ENCODE assay signal across 19 cellular contexts in genomic region chr4:8143392-8144140, GRCh38. TPM values are rescaled to one million over a fixed set of nuclear protein-coding genes. Genes with fewer than 3 reads are reported as not detected.
DNase-seq lines count a peak whose midpoint lies in the region; ATAC-seq, FAIRE-seq and TF ChIP-seq lines count a peak whose summit lies in the region.
"Had no signal": no experiment of that assay in that cellular context is flagged by ENCODE, and none has a peak within 500 bp of the region (broad histone marks: within the 10 kb centered on the region; RNA-seq: fewer than 3 reads in every experiment).

No MANE protein-coding gene starts in this region.

- H3K36me3 ChIP-seq in HepG2 (replicated peaks in 1 of 2; ENCODE audit: control insufficient read depth in 1 of 2, insufficient read depth in 2 of 2, low read length in 2 of 2): no peaks in the 10 kb centered on the region
- H3K36me3 ChIP-seq in right lobe of liver: no peaks in the 10 kb centered on the region
- H3K36me3 ChIP-seq in neural progenitor cell: no peaks in the 10 kb centered on the region
- H3K36me3 ChIP-seq: BLaER1, Peyer's patch had no signal

- H3K27ac Mint-ChIP-seq in neural progenitor cell: peak overlapping the region; percentile 63
- H3K27ac Mint-ChIP-seq in stimulated activated memory B cell treated with anti-CD40 and anti-IgM and Interleukin-4, amounts not matched to agents 10 μg/mL and 1 μg/mL and 100 μg/mL, for 72 hours: no peak overlapping the region
- H3K27ac Mint-ChIP-seq: CD4-positive, alpha-beta memory T cell had no signal

- TF ChIP-seq EP300 in HepG2 (IDR thresholded peaks at IDR 0.05; ENCODE audit: low read depth in 2 of 2, low read length in 2 of 2) (no peak), HepG2 (CRISPR knock-in tag; IDR thresholded peaks at IDR 0.05; ENCODE audit: borderline replicate concordance) (no peak)

- H2AFZ ChIP-seq in HepG2 (ENCODE audit: low read length): no peak overlapping the region
- no peak overlapping the region for H2AFZ ChIP-seq in neural progenitor cell (replicated peaks)

- FAIRE-seq in HepG2 (lab: Jason Lieb, UNC): no peak
- FAIRE-seq: GM12891, GM18507 had no signal

- no peaks in the 10 kb centered on the region for H3F3A ChIP-seq in neural progenitor cell (ENCODE audit: low read depth)

- TF ChIP-seq RAD21 in HepG2 (CRISPR knock-in tag; IDR thresholded peaks at IDR 0.05): no peak

- no TSS peak for BruUV-seq in HepG2 (replicated peaks; lab: Mats Ljungman, UMichigan)

- H3K4me2 ChIP-seq in HepG2 (ENCODE audit: low read depth, low read length) (no peak overlapping the region), neural progenitor cell (peak overlapping the region; percentile 47)
- H3K4me2 ChIP-seq: BLaER1 had no signal

- H3K9me3 ChIP-seq in HepG2 (ENCODE audit: low read length) (no peaks in the 10 kb centered on the region), right lobe of liver (no peaks in the 10 kb centered on the region), neural progenitor cell (ENCODE audit: low read depth) (no peaks in the 10 kb centered on the region)
- H3K9me3 ChIP-seq: Peyer's patch had no signal

- POLR2A ChIA-PET in HepG2 (lab: Yijun Ruan, JAX): no interaction called here

- CTCF ChIA-PET in HepG2 (lab: Yijun Ruan, JAX; ENCODE audit: low intra/inter-chr PET ratio, low total read pairs): no interaction called here

- H3K9me3 Mint-ChIP-seq in neural progenitor cell: peaks cover 4% of the 10 kb centered on the region
- peaks cover 6% of the 10 kb centered on the region for H3K9me3 Mint-ChIP-seq in stimulated activated memory B cell treated with anti-CD40 and anti-IgM and Interleukin-4, amounts not matched to agents 10 μg/mL and 1 μg/mL and 100 μg/mL, for 72 hours

- in situ Hi-C loops in HepG2 (cut with HindIII; ENCODE audit: extremely low pct_ligation_motif_present, low pct_unique_long_range_greater_than_20kb): no loop called here

- DNase-seq in HepG2 (ENCODE audit: low spot score) (no peak), right lobe of liver (no peak), left ventricle myocardium superior (no peak), neural progenitor cell (ENCODE audit: low spot score) (no peak), KG1 (lab: John Stamatoyannopoulos, UW) (no peak), SK-N-DZ (ENCODE audit: low spot score) (no peak)
- DNase-seq: CD4-positive, alpha-beta memory T cell; DMS53; KBM-7; NCI-H1105 treated with DMSO at 0.1 percent for 48 hours; NCI-H1694 treated with DMSO at 0.1 percent for 48 hours; Peyer's patch had no signal

- 54% methylated on average over 10 of the region's 11 CpGs for WGBS in HepG2 (ENCODE audit: low lambda C conversion rate)
- WGBS in right lobe of liver (ENCODE audit: insufficient coverage, low coverage, low lambda C conversion rate, missing lambda C conversion rate): 72% methylated on average over 2 of the region's 11 CpGs

- ATAC-seq in HepG2 (no peak), right lobe of liver (no peak), left ventricle myocardium superior (peak; percentile 13), HG03432 (IDR thresholded peaks at IDR 0.05; ENCODE audit: unreplicated experiment) (no peak)
- no peak for ATAC-seq in stimulated activated memory B cell treated with anti-CD40 and anti-IgM and Interleukin-4, amounts not matched to agents 10 μg/mL and 1 μg/mL and 100 μg/mL, for 72 hours
- ATAC-seq: HCT116 had no signal

- intact Hi-C loops in HepG2 (cut with micrococcal nuclease; ENCODE audit: unreplicated experiment) (no loop called here), right lobe of liver (cut with DNase I) (no loop called here), left ventricle myocardium superior (cut with micrococcal nuclease) (no loop called here)

- H3K4me1 ChIP-seq in HepG2 (ENCODE audit: insufficient read depth, low read length) (peaks cover 17% of the 10 kb centered on the region), right lobe of liver (peaks cover 0 to 22% (median 4%) of the 10 kb centered on the region in 4 donors), neural progenitor cell (peaks cover 12% of the 10 kb centered on the region)
- H3K4me1 ChIP-seq: Peyer's patch had no signal

- TF ChIP-seq CTCF in HepG2 (CRISPR knock-in tag; IDR thresholded peaks at IDR 0.05): no peak
- no peak for TF ChIP-seq CTCF in right lobe of liver (IDR thresholded peaks at IDR 0.05)
- TF ChIP-seq CTCF in neural progenitor cell (IDR thresholded peaks at IDR 0.05): no peak

- H3K27ac ChIP-seq in HepG2 (ENCODE audit: extremely low read length, insufficient read depth, low read length) (no peak overlapping the region), right lobe of liver (no peak overlapping the region), neural progenitor cell (no peak overlapping the region)
- H3K27ac ChIP-seq: BLaER1, Peyer's patch, SK-N-MC had no signal

- peaks cover 24% of the 10 kb centered on the region for H3K27me3 Mint-ChIP-seq in neural progenitor cell (ENCODE audit: insufficient read depth, low read depth)
- peaks cover 34% of the 10 kb centered on the region for H3K27me3 Mint-ChIP-seq in stimulated activated memory B cell treated with anti-CD40 and anti-IgM and Interleukin-4, amounts not matched to agents 10 μg/mL and 1 μg/mL and 100 μg/mL, for 72 hours

- H3K9ac ChIP-seq in HepG2 (ENCODE audit: insufficient read depth, low read depth, low read length) (no peak overlapping the region), neural progenitor cell (no peak overlapping the region)
- H3K9ac ChIP-seq: BLaER1 had no signal

- TF ChIP-seq POLR2A in HepG2 (IDR thresholded peaks at IDR 0.05; ENCODE audit: insufficient read depth in 1 of 2, low read depth in 2 of 2, low read length in 2 of 2): no peak
- TF ChIP-seq POLR2A in right lobe of liver (IDR thresholded peaks at IDR 0.05): no peak

- H3K4me1 Mint-ChIP-seq in neural progenitor cell: peaks cover 34% of the 10 kb centered on the region
- H3K4me1 Mint-ChIP-seq in stimulated activated memory B cell treated with anti-CD40 and anti-IgM and Interleukin-4, amounts not matched to agents 10 μg/mL and 1 μg/mL and 100 μg/mL, for 72 hours: no peaks in the 10 kb centered on the region

- H4K20me1 ChIP-seq in HepG2 (ENCODE audit: insufficient read depth, low read length) (no peaks in the 10 kb centered on the region), neural progenitor cell (ENCODE audit: low read depth) (no peaks in the 10 kb centered on the region)

- H3K4me3 Mint-ChIP-seq in neural progenitor cell: no peak overlapping the region
- H3K4me3 Mint-ChIP-seq in stimulated activated memory B cell treated with anti-CD40 and anti-IgM and Interleukin-4, amounts not matched to agents 10 μg/mL and 1 μg/mL and 100 μg/mL, for 72 hours: no peak overlapping the region
- H3K4me3 Mint-ChIP-seq: CD4-positive, alpha-beta memory T cell had no signal

- H3K36me3 Mint-ChIP-seq in neural progenitor cell: no peaks in the 10 kb centered on the region
- peaks cover 23% of the 10 kb centered on the region for H3K36me3 Mint-ChIP-seq in stimulated activated memory B cell treated with anti-CD40 and anti-IgM and Interleukin-4, amounts not matched to agents 10 μg/mL and 1 μg/mL and 100 μg/mL, for 72 hours

- H3K4me3 ChIP-seq in HepG2 (replicated peaks in 1 of 3; ENCODE audit: insufficient read depth in 1 of 3, low read depth in 2 of 3, low read length in 3 of 3): no peak overlapping the region
- no peak overlapping the region for H3K4me3 ChIP-seq in right lobe of liver
- H3K4me3 ChIP-seq in neural progenitor cell: no peak overlapping the region
- H3K4me3 ChIP-seq: BLaER1, Peyer's patch, SK-N-MC had no signal

- H3K27me3 ChIP-seq in HepG2 (ENCODE audit: control insufficient read depth in 1 of 2, insufficient read depth in 2 of 2, low read length in 2 of 2) (peaks cover 13 to 58% of the 10 kb centered on the region in 2 experiments; a peak in 4 of 5 replicates), right lobe of liver (no peaks in the 10 kb centered on the region), neural progenitor cell (peaks cover 7% of the 10 kb centered on the region)
- H3K27me3 ChIP-seq: BLaER1, Peyer's patch had no signal

- no peaks in the 10 kb centered on the region for H3K79me2 ChIP-seq in HepG2 (ENCODE audit: insufficient read depth, low read length)
- H3K79me2 ChIP-seq in neural progenitor cell (ENCODE audit: low read depth): no peaks in the 10 kb centered on the region

RNA-seq across cellular contexts. Expression of gene ABLIM2, which starts 15.0 kb away (rescaled TPM):
- total RNA-seq in HepG2 (2016; rRNA removed; fragmentation: Illumina TruSeq; extraction: Trizol) (0.18 and 0.20 TPM in 2 replicates), right lobe of liver (1 to 10 TPM in 5 of 6 experiments, under 1 TPM in 1; 0.93 to 3.5 (median 2.3) TPM), left ventricle myocardium superior (28.3 TPM), neural progenitor cell (ENCODE audit: low replicate concordance) (0.24 and 1.2 TPM in 2 replicates)
- total RNA-seq in HepG2 (2016; cell fraction: cytosol; rRNA removed; fragmentation: Illumina TruSeq; extraction: Trizol; ENCODE audit: low read depth): not detected in 2 replicates
- total RNA-seq in HepG2 (2016; cell fraction: insoluble cytoplasmic fraction; rRNA removed; fragmentation: Illumina TruSeq; extraction: Trizol): not detected in 2 replicates
- not detected in 2 replicates for total RNA-seq in HepG2 (2016; cell fraction: membrane; rRNA removed; fragmentation: Illumina TruSeq; extraction: Trizol)
- total RNA-seq in HepG2 (2016; cell fraction: nucleus; rRNA removed; fragmentation: Illumina TruSeq; extraction: Trizol): not detected in 2 replicates
- polyA plus RNA-seq in HepG2 (2011; rRNA removed): 0.37 and 0.42 TPM in 2 replicates
- 0.35 and 0.46 TPM in 2 replicates for polyA plus RNA-seq in HepG2 (2011; cell fraction: cytosol; rRNA removed)
- 0.33 and 0.34 TPM in 2 replicates for polyA plus RNA-seq in HepG2 (2011; cell fraction: nucleus; rRNA removed)
- polyA plus RNA-seq in HepG2 (2012): 0.15 and 0.24 TPM in 2 replicates
- polyA plus RNA-seq in HepG2 (2016; cell fraction: cytosol; fragmentation: Illumina TruSeq; extraction: Trizol; ENCODE audit: low read depth): not detected in 2 replicates
- polyA plus RNA-seq in HepG2 (2016; cell fraction: insoluble cytoplasmic fraction; fragmentation: Illumina TruSeq; extraction: Trizol; ENCODE audit: low read depth): not detected in 2 replicates
- 0.11 TPM in 1 of 2 replicates, not detected in the other for polyA plus RNA-seq in HepG2 (2016; cell fraction: membrane; fragmentation: Illumina TruSeq; extraction: Trizol; ENCODE audit: low read depth)
- not detected in 2 replicates for polyA plus RNA-seq in HepG2 (2016; cell fraction: nucleus; fragmentation: Illumina TruSeq; extraction: Trizol; ENCODE audit: insufficient read depth, low read depth)
- 2.2 and 7.6 TPM in 2 replicates for polyA minus RNA-seq in HepG2 (2011; rRNA and poly(A)+ RNA removed; ENCODE audit: low replicate concordance)
- 0.49 TPM in 1 of 2 replicates, not detected in the other for polyA minus RNA-seq in HepG2 (2011; cell fraction: cytosol; rRNA and poly(A)+ RNA removed)
- polyA minus RNA-seq in HepG2 (2011; cell fraction: nucleus; rRNA and poly(A)+ RNA removed): 0.12 and 0.52 TPM in 2 replicates
- polyA plus RNA-seq in SK-N-DZ (2014; cell fraction: cytosol; rRNA removed): 0.16 and 0.37 TPM in 2 replicates
- polyA plus RNA-seq in SK-N-DZ (2014; cell fraction: nucleus; rRNA removed): 0.08 TPM in 1 of 2 replicates, not detected in the other

RNA-seq across cellular contexts. Expression of gene SH3TC1, which starts 55.5 kb away (rescaled TPM):
- total RNA-seq in HepG2 (2016; rRNA removed; fragmentation: Illumina TruSeq; extraction: Trizol): 10.1 and 14.9 TPM in 2 replicates
- 1.8 and 3.0 TPM in 2 replicates for total RNA-seq in HepG2 (2016; cell fraction: cytosol; rRNA removed; fragmentation: Illumina TruSeq; extraction: Trizol; ENCODE audit: low read depth)
- total RNA-seq in HepG2 (2016; cell fraction: insoluble cytoplasmic fraction; rRNA removed; fragmentation: Illumina TruSeq; extraction: Trizol): 7.9 and 17.3 TPM in 2 replicates
- total RNA-seq in HepG2 (2016; cell fraction: membrane; rRNA removed; fragmentation: Illumina TruSeq; extraction: Trizol): 5.6 and 6.2 TPM in 2 replicates
- 22.7 and 23.6 TPM in 2 replicates for total RNA-seq in HepG2 (2016; cell fraction: nucleus; rRNA removed; fragmentation: Illumina TruSeq; extraction: Trizol)
- 21.8 and 27.0 TPM in 2 replicates for polyA plus RNA-seq in HepG2 (2011; rRNA removed)
- 12.1 and 19.8 TPM in 2 replicates for polyA plus RNA-seq in HepG2 (2011; cell fraction: cytosol; rRNA removed)
- polyA plus RNA-seq in HepG2 (2011; cell fraction: nucleus; rRNA removed): 113 and 146 TPM in 2 replicates
- polyA plus RNA-seq in HepG2 (2012): 12.2 and 22.6 TPM in 2 replicates
- polyA plus RNA-seq in HepG2 (2016; cell fraction: cytosol; fragmentation: Illumina TruSeq; extraction: Trizol; ENCODE audit: low read depth): 1.3 and 1.5 TPM in 2 replicates
- polyA plus RNA-seq in HepG2 (2016; cell fraction: insoluble cytoplasmic fraction; fragmentation: Illumina TruSeq; extraction: Trizol; ENCODE audit: low read depth): 6.1 and 6.6 TPM in 2 replicates
- 2.1 and 2.8 TPM in 2 replicates for polyA plus RNA-seq in HepG2 (2016; cell fraction: membrane; fragmentation: Illumina TruSeq; extraction: Trizol; ENCODE audit: low read depth)
- polyA plus RNA-seq in HepG2 (2016; cell fraction: nucleus; fragmentation: Illumina TruSeq; extraction: Trizol; ENCODE audit: insufficient read depth, low read depth): 26.5 and 29.7 TPM in 2 replicates
- polyA minus RNA-seq in HepG2 (2011; rRNA and poly(A)+ RNA removed; ENCODE audit: low replicate concordance): 12.4 and 67.5 TPM in 2 replicates
- 18.2 and 19.5 TPM in 2 replicates for polyA minus RNA-seq in HepG2 (2011; cell fraction: cytosol; rRNA and poly(A)+ RNA removed)
- 76.5 and 77.0 TPM in 2 replicates for polyA minus RNA-seq in HepG2 (2011; cell fraction: nucleus; rRNA and poly(A)+ RNA removed)
- 10 to 100 TPM; 13.2 to 48.0 (median 24.9) TPM for total RNA-seq in right lobe of liver
- 8.7 TPM for total RNA-seq in left ventricle myocardium superior
- total RNA-seq in neural progenitor cell (ENCODE audit: low replicate concordance): 0.22 and 0.25 TPM in 2 replicates
- 0.26 and 1.7 TPM in 2 replicates for polyA plus RNA-seq in SK-N-DZ (2014; cell fraction: cytosol; rRNA removed)
- 0.84 and 3.0 TPM in 2 replicates for polyA plus RNA-seq in SK-N-DZ (2014; cell fraction: nucleus; rRNA removed)
